In the genomic region with DNA sequence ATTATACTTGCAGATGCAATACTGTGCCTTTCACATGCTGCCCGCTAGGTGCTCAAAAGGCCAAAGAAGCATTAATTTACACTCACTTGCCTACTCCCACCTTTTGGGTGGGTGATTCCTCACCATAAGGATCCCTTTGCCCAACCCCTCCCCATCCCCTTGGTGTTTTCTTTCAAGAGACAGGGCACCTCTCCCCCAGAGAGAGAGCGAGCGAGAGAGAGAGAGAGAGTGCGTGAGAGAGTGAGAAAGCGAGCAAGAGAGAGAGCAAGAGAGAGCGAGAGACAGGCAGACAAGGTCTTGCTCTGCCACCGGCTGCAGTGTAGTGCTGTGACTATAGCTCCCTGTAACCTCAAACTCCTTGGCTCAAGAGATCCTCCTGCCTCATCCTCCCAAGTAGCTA, we compare ENCODE assay signal across 2 cellular contexts.
TF ChIP-seq lines count a peak whose summit lies in the region.

No MANE protein-coding gene starts in this region.

TF ChIP-seq in GM23338, 12 proteins besides CTCF, POLR2A, EP300 and RAD21 (continues in another document):
- TF ChIP-seq, protein P1, sequence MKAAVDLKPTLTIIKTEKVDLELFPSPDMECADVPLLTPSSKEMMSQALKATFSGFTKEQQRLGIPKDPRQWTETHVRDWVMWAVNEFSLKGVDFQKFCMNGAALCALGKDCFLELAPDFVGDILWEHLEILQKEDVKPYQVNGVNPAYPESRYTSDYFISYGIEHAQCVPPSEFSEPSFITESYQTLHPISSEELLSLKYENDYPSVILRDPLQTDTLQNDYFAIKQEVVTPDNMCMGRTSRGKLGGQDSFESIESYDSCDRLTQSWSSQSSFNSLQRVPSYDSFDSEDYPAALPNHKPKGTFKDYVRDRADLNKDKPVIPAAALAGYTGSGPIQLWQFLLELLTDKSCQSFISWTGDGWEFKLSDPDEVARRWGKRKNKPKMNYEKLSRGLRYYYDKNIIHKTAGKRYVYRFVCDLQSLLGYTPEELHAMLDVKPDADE (IDR thresholded peaks at IDR 0.05), result no peak
- TF ChIP-seq ZNF331 (CRISPR knock-in tag; IDR thresholded peaks at IDR 0.05; ENCODE audit: low read depth), result no peak
- TF ChIP-seq, protein P2, sequence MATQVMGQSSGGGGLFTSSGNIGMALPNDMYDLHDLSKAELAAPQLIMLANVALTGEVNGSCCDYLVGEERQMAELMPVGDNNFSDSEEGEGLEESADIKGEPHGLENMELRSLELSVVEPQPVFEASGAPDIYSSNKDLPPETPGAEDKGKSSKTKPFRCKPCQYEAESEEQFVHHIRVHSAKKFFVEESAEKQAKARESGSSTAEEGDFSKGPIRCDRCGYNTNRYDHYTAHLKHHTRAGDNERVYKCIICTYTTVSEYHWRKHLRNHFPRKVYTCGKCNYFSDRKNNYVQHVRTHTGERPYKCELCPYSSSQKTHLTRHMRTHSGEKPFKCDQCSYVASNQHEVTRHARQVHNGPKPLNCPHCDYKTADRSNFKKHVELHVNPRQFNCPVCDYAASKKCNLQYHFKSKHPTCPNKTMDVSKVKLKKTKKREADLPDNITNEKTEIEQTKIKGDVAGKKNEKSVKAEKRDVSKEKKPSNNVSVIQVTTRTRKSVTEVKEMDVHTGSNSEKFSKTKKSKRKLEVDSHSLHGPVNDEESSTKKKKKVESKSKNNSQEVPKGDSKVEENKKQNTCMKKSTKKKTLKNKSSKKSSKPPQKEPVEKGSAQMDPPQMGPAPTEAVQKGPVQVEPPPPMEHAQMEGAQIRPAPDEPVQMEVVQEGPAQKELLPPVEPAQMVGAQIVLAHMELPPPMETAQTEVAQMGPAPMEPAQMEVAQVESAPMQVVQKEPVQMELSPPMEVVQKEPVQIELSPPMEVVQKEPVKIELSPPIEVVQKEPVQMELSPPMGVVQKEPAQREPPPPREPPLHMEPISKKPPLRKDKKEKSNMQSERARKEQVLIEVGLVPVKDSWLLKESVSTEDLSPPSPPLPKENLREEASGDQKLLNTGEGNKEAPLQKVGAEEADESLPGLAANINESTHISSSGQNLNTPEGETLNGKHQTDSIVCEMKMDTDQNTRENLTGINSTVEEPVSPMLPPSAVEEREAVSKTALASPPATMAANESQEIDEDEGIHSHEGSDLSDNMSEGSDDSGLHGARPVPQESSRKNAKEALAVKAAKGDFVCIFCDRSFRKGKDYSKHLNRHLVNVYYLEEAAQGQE (IDR thresholded peaks at IDR 0.05; ENCODE audit: unreplicated experiment), result no peak
- TF ChIP-seq EZH2 (IDR thresholded peaks at IDR 0.05; ENCODE audit: low read depth, unreplicated experiment), result no peak
- no peak for TF ChIP-seq NANOG (IDR thresholded peaks at IDR 0.05; ENCODE audit: borderline replicate concordance)
- TF ChIP-seq EZH2phosphoT487 (IDR thresholded peaks at IDR 0.05; ENCODE audit: unreplicated experiment), result no peak
- no peak for TF ChIP-seq ZNF114 (CRISPR knock-in tag; IDR thresholded peaks at IDR 0.05)
- TF ChIP-seq, protein P3, sequence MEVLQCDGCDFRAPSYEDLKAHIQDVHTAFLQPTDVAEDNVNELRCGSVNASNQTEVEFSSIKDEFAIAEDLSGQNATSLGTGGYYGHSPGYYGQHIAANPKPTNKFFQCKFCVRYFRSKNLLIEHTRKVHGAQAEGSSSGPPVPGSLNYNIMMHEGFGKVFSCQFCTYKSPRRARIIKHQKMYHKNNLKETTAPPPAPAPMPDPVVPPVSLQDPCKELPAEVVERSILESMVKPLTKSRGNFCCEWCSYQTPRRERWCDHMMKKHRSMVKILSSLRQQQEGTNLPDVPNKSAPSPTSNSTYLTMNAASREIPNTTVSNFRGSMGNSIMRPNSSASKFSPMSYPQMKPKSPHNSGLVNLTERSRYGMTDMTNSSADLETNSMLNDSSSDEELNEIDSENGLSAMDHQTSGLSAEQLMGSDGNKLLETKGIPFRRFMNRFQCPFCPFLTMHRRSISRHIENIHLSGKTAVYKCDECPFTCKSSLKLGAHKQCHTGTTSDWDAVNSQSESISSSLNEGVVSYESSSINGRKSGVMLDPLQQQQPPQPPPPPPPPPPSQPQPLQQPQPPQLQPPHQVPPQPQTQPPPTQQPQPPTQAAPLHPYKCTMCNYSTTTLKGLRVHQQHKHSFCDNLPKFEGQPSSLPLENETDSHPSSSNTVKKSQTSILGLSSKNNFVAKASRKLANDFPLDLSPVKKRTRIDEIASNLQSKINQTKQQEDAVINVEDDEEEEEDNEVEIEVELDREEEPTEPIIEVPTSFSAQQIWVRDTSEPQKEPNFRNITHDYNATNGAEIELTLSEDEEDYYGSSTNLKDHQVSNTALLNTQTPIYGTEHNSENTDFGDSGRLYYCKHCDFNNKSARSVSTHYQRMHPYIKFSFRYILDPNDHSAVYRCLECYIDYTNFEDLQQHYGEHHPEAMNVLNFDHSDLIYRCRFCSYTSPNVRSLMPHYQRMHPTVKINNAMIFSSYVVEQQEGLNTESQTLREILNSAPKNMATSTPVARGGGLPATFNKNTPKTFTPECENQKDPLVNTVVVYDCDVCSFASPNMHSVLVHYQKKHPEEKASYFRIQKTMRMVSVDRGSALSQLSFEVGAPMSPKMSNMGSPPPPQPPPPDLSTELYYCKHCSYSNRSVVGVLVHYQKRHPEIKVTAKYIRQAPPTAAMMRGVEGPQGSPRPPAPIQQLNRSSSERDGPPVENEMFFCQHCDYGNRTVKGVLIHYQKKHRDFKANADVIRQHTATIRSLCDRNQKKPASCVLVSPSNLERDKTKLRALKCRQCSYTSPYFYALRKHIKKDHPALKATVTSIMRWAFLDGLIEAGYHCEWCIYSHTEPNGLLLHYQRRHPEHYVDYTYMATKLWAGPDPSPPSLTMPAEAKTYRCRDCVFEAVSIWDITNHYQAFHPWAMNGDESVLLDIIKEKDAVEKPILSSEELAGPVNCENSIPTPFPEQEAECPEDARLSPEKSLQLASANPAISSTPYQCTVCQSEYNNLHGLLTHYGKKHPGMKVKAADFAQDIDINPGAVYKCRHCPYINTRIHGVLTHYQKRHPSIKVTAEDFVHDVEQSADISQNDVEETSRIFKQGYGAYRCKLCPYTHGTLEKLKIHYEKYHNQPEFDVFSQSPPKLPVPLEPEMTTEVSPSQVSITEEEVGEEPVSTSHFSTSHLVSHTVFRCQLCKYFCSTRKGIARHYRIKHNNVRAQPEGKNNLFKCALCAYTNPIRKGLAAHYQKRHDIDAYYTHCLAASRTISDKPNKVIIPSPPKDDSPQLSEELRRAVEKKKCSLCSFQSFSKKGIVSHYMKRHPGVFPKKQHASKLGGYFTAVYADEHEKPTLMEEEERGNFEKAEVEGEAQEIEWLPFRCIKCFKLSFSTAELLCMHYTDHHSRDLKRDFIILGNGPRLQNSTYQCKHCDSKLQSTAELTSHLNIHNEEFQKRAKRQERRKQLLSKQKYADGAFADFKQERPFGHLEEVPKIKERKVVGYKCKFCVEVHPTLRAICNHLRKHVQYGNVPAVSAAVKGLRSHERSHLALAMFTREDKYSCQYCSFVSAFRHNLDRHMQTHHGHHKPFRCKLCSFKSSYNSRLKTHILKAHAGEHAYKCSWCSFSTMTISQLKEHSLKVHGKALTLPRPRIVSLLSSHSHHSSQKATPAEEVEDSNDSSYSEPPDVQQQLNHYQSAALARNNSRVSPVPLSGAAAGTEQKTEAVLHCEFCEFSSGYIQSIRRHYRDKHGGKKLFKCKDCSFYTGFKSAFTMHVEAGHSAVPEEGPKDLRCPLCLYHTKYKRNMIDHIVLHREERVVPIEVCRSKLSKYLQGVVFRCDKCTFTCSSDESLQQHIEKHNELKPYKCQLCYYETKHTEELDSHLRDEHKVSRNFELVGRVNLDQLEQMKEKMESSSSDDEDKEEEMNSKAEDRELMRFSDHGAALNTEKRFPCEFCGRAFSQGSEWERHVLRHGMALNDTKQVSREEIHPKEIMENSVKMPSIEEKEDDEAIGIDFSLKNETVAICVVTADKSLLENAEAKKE (CRISPR knock-in tag; IDR thresholded peaks at IDR 0.05), result no peak
- TF ChIP-seq POLR2AphosphoS5 (IDR thresholded peaks at IDR 0.05; ENCODE audit: low read depth), result no peak
- TF ChIP-seq STAT1 (IDR thresholded peaks at IDR 0.05; ENCODE audit: unreplicated experiment), result no peak

TF ChIP-seq in IMR-90, 13 proteins besides CTCF, POLR2A, EP300 and RAD21:
- TF ChIP-seq, protein P4, sequence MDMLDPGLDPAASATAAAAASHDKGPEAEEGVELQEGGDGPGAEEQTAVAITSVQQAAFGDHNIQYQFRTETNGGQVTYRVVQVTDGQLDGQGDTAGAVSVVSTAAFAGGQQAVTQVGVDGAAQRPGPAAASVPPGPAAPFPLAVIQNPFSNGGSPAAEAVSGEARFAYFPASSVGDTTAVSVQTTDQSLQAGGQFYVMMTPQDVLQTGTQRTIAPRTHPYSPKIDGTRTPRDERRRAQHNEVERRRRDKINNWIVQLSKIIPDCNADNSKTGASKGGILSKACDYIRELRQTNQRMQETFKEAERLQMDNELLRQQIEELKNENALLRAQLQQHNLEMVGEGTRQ (IDR thresholded peaks at IDR 0.05; ENCODE audit: low read depth, low read length), result no peak
- TF ChIP-seq FOS (IDR thresholded peaks at IDR 0.05; ENCODE audit: low read depth, low read length) (no peak), RFX5 (IDR thresholded peaks at IDR 0.05; ENCODE audit: low read depth, low read length) (no peak), NFE2L2 (IDR thresholded peaks at IDR 0.05; ENCODE audit: low read depth, low read length) (no peak), MAFK (IDR thresholded peaks at IDR 0.05; ENCODE audit: low read depth, low read length) (no peak), MXI1 (IDR thresholded peaks at IDR 0.05; ENCODE audit: borderline replicate concordance, low read depth, low read length) (no peak), RCOR1 (IDR thresholded peaks at IDR 0.05; ENCODE audit: insufficient replicate concordance, low read length) (no peak), MAZ (IDR thresholded peaks at IDR 0.05; ENCODE audit: borderline replicate concordance, low read depth, low read length) (no peak), CHD1 (IDR thresholded peaks at IDR 0.05; ENCODE audit: low read depth, low read length) (no peak), BHLHE40 (IDR thresholded peaks at IDR 0.05; ENCODE audit: low read depth, low read length) (no peak), CEBPB (IDR thresholded peaks at IDR 0.05; ENCODE audit: low read depth, low read length) (no peak), SMC3 (IDR thresholded peaks at IDR 0.05; ENCODE audit: low read depth, low read length) (no peak)
- TF ChIP-seq, protein P5, sequence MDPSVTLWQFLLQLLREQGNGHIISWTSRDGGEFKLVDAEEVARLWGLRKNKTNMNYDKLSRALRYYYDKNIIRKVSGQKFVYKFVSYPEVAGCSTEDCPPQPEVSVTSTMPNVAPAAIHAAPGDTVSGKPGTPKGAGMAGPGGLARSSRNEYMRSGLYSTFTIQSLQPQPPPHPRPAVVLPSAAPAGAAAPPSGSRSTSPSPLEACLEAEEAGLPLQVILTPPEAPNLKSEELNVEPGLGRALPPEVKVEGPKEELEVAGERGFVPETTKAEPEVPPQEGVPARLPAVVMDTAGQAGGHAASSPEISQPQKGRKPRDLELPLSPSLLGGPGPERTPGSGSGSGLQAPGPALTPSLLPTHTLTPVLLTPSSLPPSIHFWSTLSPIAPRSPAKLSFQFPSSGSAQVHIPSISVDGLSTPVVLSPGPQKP (IDR thresholded peaks at IDR 0.05; ENCODE audit: borderline replicate concordance, low read depth, low read length), result no peak
